ENCODE assay signal across 2 cellular contexts in genomic region chr6:35988047-35988446, GRCh38. TPM values are rescaled to one million over a fixed set of nuclear protein-coding genes. Genes with fewer than 3 reads are reported as not detected.
"Had no signal": no experiment of that assay in that cellular context is flagged by ENCODE, and none has a peak within 500 bp of the region (broad histone marks: within the 10 kb centered on the region; RNA-seq: fewer than 3 reads in every experiment).

No MANE protein-coding gene starts in this region.

RNA-seq across cellular contexts. Expression of gene SLC26A8, which starts 36.4 kb away (rescaled TPM):
- total RNA-seq: suprapubic skin, vagina had no signal
